8 cellular contexts compared by ENCODE assay signal in the genomic region with DNA sequence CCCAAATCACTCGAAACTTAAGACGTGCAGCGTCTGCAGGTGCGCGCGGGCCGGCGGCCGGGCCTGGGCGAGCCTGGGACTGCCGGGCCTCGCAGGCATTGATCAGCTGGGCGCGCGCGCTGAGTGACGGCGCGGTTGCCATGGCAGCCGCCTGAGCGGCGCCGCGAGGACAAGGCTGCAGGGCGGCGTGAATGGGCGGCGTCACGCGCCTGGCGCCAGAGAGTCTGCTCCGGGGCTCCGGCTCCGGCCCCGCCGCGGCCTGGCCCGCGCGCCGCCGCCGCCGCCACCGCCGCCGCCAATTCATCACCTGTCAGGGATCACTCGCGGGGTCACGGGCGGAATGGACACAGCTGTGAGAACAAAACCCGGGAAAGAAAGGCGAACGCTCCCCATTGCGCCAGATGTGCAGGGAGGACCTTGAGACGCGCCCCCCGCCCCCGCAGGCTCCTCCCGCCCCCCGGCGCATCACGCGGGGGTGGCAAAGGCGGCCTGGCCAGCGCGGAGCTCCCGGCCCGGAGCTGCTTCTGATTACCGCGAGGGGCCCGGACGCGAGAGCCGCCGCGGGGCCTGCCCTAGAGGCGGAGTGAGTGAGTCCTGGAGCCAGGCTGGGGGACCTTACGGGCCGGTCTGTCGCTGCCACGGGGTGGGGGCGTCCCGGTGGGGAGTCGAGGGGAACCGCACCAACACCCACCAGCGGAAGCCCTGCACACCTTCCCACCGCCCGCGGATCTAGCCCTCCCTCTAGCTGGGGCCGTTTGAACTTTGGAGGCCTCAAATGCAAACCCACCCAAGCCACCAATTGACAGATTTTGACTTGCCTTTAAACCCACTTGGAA. TPM values are rescaled to one million over a fixed set of nuclear protein-coding genes. Genes with fewer than 3 reads are reported as not detected.
DNase-seq lines count a peak whose midpoint lies in the region; ATAC-seq and TF ChIP-seq lines count a peak whose summit lies in the region.

No MANE protein-coding gene starts in this region.

- H3K27me3 ChIP-seq in BJ (ENCODE audit: control insufficient read depth, insufficient read depth, low read length) (no peaks in the 10 kb centered on the region), right lobe of liver (no peaks in the 10 kb centered on the region)

- POLR2A ChIA-PET in BJ (lab: Charles Lee): interaction anchor here (0.6 to 0.7 kb wide), 4 partner anchors 81 to 134 kb away, joined by 3 to 5 read pairs (median 4); no protein-coding TSS in a partner anchor

- TF ChIP-seq CTCF in BJ (IDR thresholded peaks at IDR 0.05; ENCODE audit: insufficient read depth, low read depth, low read length): no peak; the same call in 1 of the 2 replicates
- peak in 1 of 4 donors; percentile 2 for TF ChIP-seq CTCF in right lobe of liver (IDR thresholded peaks at IDR 0.05)

- intact Hi-C loops in right lobe of liver (cut with DNase I): no loop called here

- H3K4me1 ChIP-seq in right lobe of liver: peaks cover 0 to 28% (median 7%) of the 10 kb centered on the region in 4 donors

- peak overlapping the region; percentile 42 for H3K4me3 ChIP-seq in BJ (ENCODE audit: low read depth, low read length)
- H3K4me3 ChIP-seq in right lobe of liver: peak overlapping the region; percentile 64 to 81 (median 68)

- H3K9me3 ChIP-seq in right lobe of liver: no peaks in the 10 kb centered on the region

- CTCF ChIA-PET in BJ (lab: Yijun Ruan, JAX): interaction anchor here (1.0 to 1.6 kb wide), 2 partner anchors 14 to 141 kb away, joined by 3 read pairs; no protein-coding TSS in a partner anchor

- DNase-seq in BJ (ENCODE audit: low read depth) (peak; percentile 51), NCI-H69 (lab: John Stamatoyannopoulos, UW) (peak; percentile 96), dermis microvascular lymphatic vessel endothelial cell (ENCODE audit: low read depth in 2 of 2) (peak; percentile 87 to 96), right lobe of liver (peak; percentile 96 to 97 (median 97))
- DNase-seq in activated CD4-positive, alpha-beta T cell treated with anti-CD3 and anti-CD28 coated beads, Interleukin-2, amount 50 U/mL, for 1 hour: peak; percentile 79
- peak; percentile 79 for DNase-seq in stimulated activated CD4-positive, alpha-beta T cell treated with anti-CD3 and anti-CD28 coated beads, Interleukin-4, amount 100 ng/mL, for 1 hour

- H3K27ac ChIP-seq in right lobe of liver: peak overlapping the region; percentile 98 to 99 (median 98)

- no peaks in the 10 kb centered on the region for H3K36me3 ChIP-seq in BJ (ENCODE audit: control insufficient read depth, insufficient read depth, low read length)
- no peaks in the 10 kb centered on the region for H3K36me3 ChIP-seq in right lobe of liver

- WGBS in right lobe of liver (ENCODE audit: insufficient coverage, low coverage, low lambda C conversion rate, missing lambda C conversion rate): 0% methylated on average over 12 of the region's 91 CpGs

- TF ChIP-seq POLR2A in right lobe of liver (IDR thresholded peaks at IDR 0.05): peak; percentile 83

- peak; percentile 72 for ATAC-seq in GM19397 (IDR thresholded peaks at IDR 0.05; ENCODE audit: unreplicated experiment)
- peak; percentile 63 for ATAC-seq in HG03520 (IDR thresholded peaks at IDR 0.05; ENCODE audit: unreplicated experiment)
- peak; percentile 33 to 52 (median 40) for ATAC-seq in right lobe of liver

RNA-seq across cellular contexts. Expression of gene ID2, which starts 2.9 kb away (rescaled TPM):
- polyA plus RNA-seq in BJ (2011; rRNA removed): 196 and 242 TPM in 2 replicates
- polyA minus RNA-seq in BJ (2011; rRNA and poly(A)+ RNA removed): 65.9 and 131 TPM in 2 replicates
- total RNA-seq in dermis microvascular lymphatic vessel endothelial cell (34.9 and 87.4 TPM in 2 replicates), right lobe of liver (100 to 1,000 TPM; 103 to 520 (median 191) TPM)

Comparison
In these comparisons a context has a peak if more than half of its experiments do, and no peak if none do; other contexts are left out.
1. Peak in every context shown above with its lines: DNase-seq, ATAC-seq, H3K4me3 ChIP-seq and H3K27ac ChIP-seq.